ENCODE assay signal across 8 cellular contexts in the genomic region with DNA sequence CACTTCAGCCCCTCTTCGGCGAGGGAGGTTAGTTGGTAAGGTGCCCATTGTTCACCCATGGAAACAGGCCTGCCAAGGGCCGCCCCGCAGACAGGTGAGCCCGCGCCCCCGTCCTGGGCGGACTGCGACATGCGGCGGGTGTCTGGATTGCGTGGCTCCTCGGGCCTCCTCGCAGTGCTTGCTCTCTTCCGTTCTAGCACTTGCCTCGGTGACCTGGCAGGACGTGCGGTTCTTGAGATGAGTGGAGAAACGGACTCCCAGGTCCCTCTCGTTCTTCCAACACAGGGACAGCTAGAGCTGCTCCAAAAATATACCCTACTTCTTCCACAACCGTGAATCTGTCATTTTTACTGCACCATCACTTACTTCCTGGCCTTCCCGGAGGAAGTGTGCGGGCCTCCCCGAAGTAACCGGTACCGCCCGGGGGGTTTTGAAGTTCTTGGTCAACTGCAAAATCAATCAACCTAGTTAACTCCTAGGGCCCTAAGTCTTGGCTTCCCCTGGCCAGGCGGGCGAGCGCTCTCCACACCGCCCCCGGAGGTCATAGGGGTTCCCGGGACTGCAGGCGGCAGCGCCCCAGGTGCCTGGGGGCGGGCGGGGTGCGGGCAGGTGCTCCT. TPM values are rescaled to one million over a fixed set of nuclear protein-coding genes. Genes with fewer than 3 reads are reported as not detected.
A peak's percentile ranks its signal among the peaks of the same experiment; 100 is the strongest.
DNase-seq lines count a peak whose midpoint lies in the region; ATAC-seq and TF ChIP-seq lines count a peak whose summit lies in the region.

No MANE protein-coding gene starts in this region.

- peak; percentile 77 for DNase-seq in COLO668 (lab: John Stamatoyannopoulos, UW; ENCODE audit: unreplicated experiment)
- DNase-seq in NCI-H1092 treated with DMSO at 0.1 percent for 48 hours (lab: John Stamatoyannopoulos, UW), result peak; percentile 60
- DNase-seq in activated T-helper 1 cell treated with anti-CD3 and anti-CD28 coated beads, Interleukin-2, amount 50 U/mL, for 16 hours (ENCODE audit: low read depth in 1 of 2, low spot score in 1 of 2), result peak; percentile 27 to 38
- peak; percentile 14 for DNase-seq in prostate gland (ENCODE audit: low spot score)
- DNase-seq in vagina (ENCODE audit: extremely low spot score in 2 of 2), result no peak

- H3K4me1 ChIP-seq in gastroesophageal sphincter, result peaks cover 0 to 40% (median 0%) of the 10 kb centered on the region in 3 donors
- H3K4me1 ChIP-seq in prostate gland (replicated peaks), result no peaks in the 10 kb centered on the region
- H3K4me1 ChIP-seq in vagina, result peaks cover 42% of the 10 kb centered on the region

- TF ChIP-seq POLR2A in gastroesophageal sphincter (IDR thresholded peaks at IDR 0.05) (no peak), prostate gland (IDR thresholded peaks at IDR 0.05) (no peak), vagina (IDR thresholded peaks at IDR 0.05) (no peak)

- 0 to 35% methylated on average over 3 to 16 of the region's 38 CpGs for WGBS in gastroesophageal sphincter (ENCODE audit: low coverage in 1 of 2), 2 donors
- 42% methylated on average over 38 of the region's 38 CpGs for WGBS in prostate gland

- H3K27ac ChIP-seq in gastroesophageal sphincter (peak overlapping the region in 3 of 4 donors; percentile 93 to 95 (median 95)), prostate gland (peak overlapping the region; percentile 93 to 97), vagina (peak overlapping the region; percentile 97)

- peak; percentile 31 for ATAC-seq in GM21619 (IDR thresholded peaks at IDR 0.05; ENCODE audit: unreplicated experiment)
- ATAC-seq in gastroesophageal sphincter, result no peak
- ATAC-seq in GM19467 (IDR thresholded peaks at IDR 0.05; ENCODE audit: unreplicated experiment), result no peak

- H3K27me3 ChIP-seq in gastroesophageal sphincter (no peaks in the 10 kb centered on the region), prostate gland (replicated peaks; ENCODE audit: insufficient read depth) (no peaks in the 10 kb centered on the region), vagina (no peaks in the 10 kb centered on the region)

- H3K4me3 ChIP-seq in gastroesophageal sphincter (peak overlapping the region in 1 of 2 donors; percentile 95), prostate gland (peak overlapping the region; percentile 80 to 87), vagina (peak overlapping the region; percentile 90 to 93)

- no peak for TF ChIP-seq EP300 in gastroesophageal sphincter (IDR thresholded peaks at IDR 0.05)

- intact Hi-C loops in prostate gland (cut with DNase I) (loop anchor here (2.0 to 10.0 kb wide), 3 partner anchors 107 to 579 kb away; a partner anchor contains a TSS), vagina (cut with DNase I) (no loop called here)

- H3K9me3 ChIP-seq in gastroesophageal sphincter (no peaks in the 10 kb centered on the region), prostate gland (no peaks in the 10 kb centered on the region), vagina (no peaks in the 10 kb centered on the region)

- TF ChIP-seq CTCF in gastroesophageal sphincter (IDR thresholded peaks at IDR 0.05), result no peak
- no peak for TF ChIP-seq CTCF in prostate gland (IDR thresholded peaks at IDR 0.05)
- no peak for TF ChIP-seq CTCF in vagina (IDR thresholded peaks at IDR 0.05)

- H3K36me3 ChIP-seq in gastroesophageal sphincter (no peaks in the 10 kb centered on the region), prostate gland (no peaks in the 10 kb centered on the region), vagina (no peaks in the 10 kb centered on the region)

RNA-seq across cellular contexts. Expression of a gene that starts 0.7 kb away (rescaled TPM):
- total RNA-seq in gastroesophageal sphincter (10 to 100 TPM; 48.8 to 72.3 (median 60.1) TPM), prostate gland (10 to 100 TPM; 35.9 to 80.3 TPM), vagina (70.7 TPM)

Comparison
In these comparisons a context has a peak if more than half of its experiments do, and no peak if none do; other contexts are left out.
1. DNase-seq: peak in COLO668 (single experiment), NCI-H1092 treated with DMSO at 0.1 percent for 48 hours (single experiment), activated T-helper 1 cell treated with anti-CD3 and anti-CD28 coated beads, Interleukin-2, amount 50 U/mL, for 16 hours (2 of 2) and prostate gland (single experiment); none in vagina (0 of 2).
2. Peak in every context shown above with its lines, with median percentiles within 50 percentile points of each other: H3K27ac ChIP-seq.